12 cellular contexts compared by ENCODE assay signal in the genomic region with DNA sequence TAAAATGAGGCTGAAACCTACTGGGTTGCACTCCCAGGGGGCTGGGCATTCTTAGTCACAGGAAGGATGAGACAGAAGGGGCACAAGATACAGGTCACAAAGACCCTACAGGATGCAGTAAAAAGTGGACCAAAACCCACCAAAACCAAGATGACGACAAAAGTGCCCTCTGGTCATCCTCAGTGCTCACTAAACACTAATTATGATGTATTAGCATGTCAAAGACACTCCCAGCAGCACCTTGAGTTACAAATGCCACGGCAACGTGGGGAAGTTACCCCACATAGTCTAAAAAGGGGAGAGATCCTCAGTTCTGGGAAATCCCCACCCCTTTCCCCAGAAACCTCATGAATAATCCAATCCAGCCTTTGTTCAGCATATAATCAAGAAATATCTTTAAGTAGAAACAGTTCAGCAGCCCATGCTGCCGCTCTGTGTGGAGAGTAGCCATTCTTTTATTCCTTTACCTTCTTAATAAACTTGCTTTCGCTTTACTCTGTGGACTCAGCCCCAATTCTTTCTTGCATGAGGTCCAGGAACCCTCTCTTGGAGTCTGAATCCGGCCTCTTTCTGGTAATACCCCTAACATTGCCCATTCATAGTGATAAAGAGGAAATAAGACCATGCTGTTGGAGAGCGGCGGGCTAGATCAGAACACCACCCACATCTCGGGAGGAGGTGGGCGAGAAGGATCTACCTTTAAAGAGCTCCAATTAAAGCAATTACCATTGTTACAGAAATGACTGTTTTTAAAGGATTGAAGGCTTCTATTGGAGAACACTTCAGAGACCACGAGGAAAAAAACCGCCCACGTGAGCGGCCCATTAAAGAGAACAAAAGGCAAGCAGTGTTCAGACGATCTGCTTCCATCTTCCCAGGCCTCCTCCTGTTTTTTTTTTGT.
DNase-seq lines count a peak whose midpoint lies in the region; ATAC-seq and TF ChIP-seq lines count a peak whose summit lies in the region.
"Had no signal": no experiment of that assay in that cellular context is flagged by ENCODE, and none has a peak within 500 bp of the region (broad histone marks: within the 10 kb centered on the region; RNA-seq: fewer than 3 reads in every experiment).

No MANE protein-coding gene starts in this region.

- H3K27ac Mint-ChIP-seq in natural killer cell treated with Interleukin-12 subunit alpha and Interleukin-12 subunit beta and Interleukin-15 and Interleukin-18, amount 100 ng/mL, for 72 hours: no peak overlapping the region
- no peak overlapping the region for H3K27ac Mint-ChIP-seq in natural killer cell
- peak overlapping the region; percentile 93 for H3K27ac Mint-ChIP-seq in activated naive CD8-positive, alpha-beta T cell treated with anti-CD3 and anti-CD28 coated beads, Interleukin-2, amount 50 U/mL, for 24 hours
- peak overlapping the region; percentile 92 for H3K27ac Mint-ChIP-seq in stimulated activated naive CD8-positive, alpha-beta T cell treated with anti-CD3 and anti-CD28 coated beads, Interleukin-15, Interleukin-2, amounts not matched to agents 100 ng/mL and 50 ng/mL, for 24 hours
- no peak overlapping the region for H3K27ac Mint-ChIP-seq in WTC11

- CTCF ChIA-PET in WTC11 (lab: Charles Lee): no interaction called here

- ATAC-seq in natural killer cell treated with Interleukin-12 subunit alpha and Interleukin-12 subunit beta and Interleukin-15 and Interleukin-18, amount 100 ng/mL, for 72 hours: peak in 1 of 2 donors; percentile 55
- ATAC-seq in natural killer cell (no peak), HG03565 (IDR thresholded peaks at IDR 0.05; ENCODE audit: unreplicated experiment) (peak; percentile 43), WTC11 (no peak)
- peak; percentile 90 for ATAC-seq in activated naive CD8-positive, alpha-beta T cell treated with anti-CD3 and anti-CD28 coated beads, Interleukin-2, amount 50 U/mL, for 24 hours
- ATAC-seq: lower lobe of right lung had no signal

- POLR2A ChIA-PET in WTC11 (lab: Charles Lee): interaction anchor here (0.7 kb wide), 1 partner anchor 1129 kb away, joined by 3 read pairs; no protein-coding TSS in a partner anchor

- H3K27me3 Mint-ChIP-seq in natural killer cell treated with Interleukin-12 subunit alpha and Interleukin-12 subunit beta and Interleukin-15 and Interleukin-18, amount 100 ng/mL, for 72 hours: peaks cover 2 to 7% of the 10 kb centered on the region in 2 donors
- H3K27me3 Mint-ChIP-seq in natural killer cell (ENCODE audit: low read depth in 2 of 2) (peaks cover 0 to 4% of the 10 kb centered on the region in 2 donors), WTC11 (ENCODE audit: low read depth) (peaks cover 2% of the 10 kb centered on the region; the same call in 1 of the 2 replicates)
- no peaks in the 10 kb centered on the region for H3K27me3 Mint-ChIP-seq in activated naive CD8-positive, alpha-beta T cell treated with anti-CD3 and anti-CD28 coated beads, Interleukin-2, amount 50 U/mL, for 24 hours
- H3K27me3 Mint-ChIP-seq in stimulated activated naive CD8-positive, alpha-beta T cell treated with anti-CD3 and anti-CD28 coated beads, Interleukin-15, Interleukin-2, amounts not matched to agents 100 ng/mL and 50 ng/mL, for 24 hours: no peaks in the 10 kb centered on the region

- H3K36me3 Mint-ChIP-seq in natural killer cell treated with Interleukin-12 subunit alpha and Interleukin-12 subunit beta and Interleukin-15 and Interleukin-18, amount 100 ng/mL, for 72 hours: no peaks in the 10 kb centered on the region
- H3K36me3 Mint-ChIP-seq in natural killer cell (no peaks in the 10 kb centered on the region), WTC11 (no peaks in the 10 kb centered on the region)
- H3K36me3 Mint-ChIP-seq in activated naive CD8-positive, alpha-beta T cell treated with anti-CD3 and anti-CD28 coated beads, Interleukin-2, amount 50 U/mL, for 24 hours (ENCODE audit: low read depth): no peaks in the 10 kb centered on the region
- no peaks in the 10 kb centered on the region for H3K36me3 Mint-ChIP-seq in stimulated activated naive CD8-positive, alpha-beta T cell treated with anti-CD3 and anti-CD28 coated beads, Interleukin-15, Interleukin-2, amounts not matched to agents 100 ng/mL and 50 ng/mL, for 24 hours (ENCODE audit: low read depth)
- H3K36me3 Mint-ChIP-seq: CD14-positive monocyte had no signal

- no peaks in the 10 kb centered on the region for H3K4me1 Mint-ChIP-seq in natural killer cell treated with Interleukin-12 subunit alpha and Interleukin-12 subunit beta and Interleukin-15 and Interleukin-18, amount 100 ng/mL, for 72 hours (ENCODE audit: low read depth in 2 of 2)
- H3K4me1 Mint-ChIP-seq in natural killer cell (no peaks in the 10 kb centered on the region), WTC11 (peaks cover 62% of the 10 kb centered on the region)
- peaks cover 37% of the 10 kb centered on the region for H3K4me1 Mint-ChIP-seq in activated naive CD8-positive, alpha-beta T cell treated with anti-CD3 and anti-CD28 coated beads, Interleukin-2, amount 50 U/mL, for 24 hours
- peaks cover 42% of the 10 kb centered on the region for H3K4me1 Mint-ChIP-seq in stimulated activated naive CD8-positive, alpha-beta T cell treated with anti-CD3 and anti-CD28 coated beads, Interleukin-15, Interleukin-2, amounts not matched to agents 100 ng/mL and 50 ng/mL, for 24 hours (ENCODE audit: low read depth)

- TF ChIP-seq CTCF in natural killer cell (IDR thresholded peaks at IDR 0.05) (no peak), WTC11 (IDR thresholded peaks at IDR 0.05) (no peak)

- DNase-seq in natural killer cell treated with Interleukin-12 subunit alpha and Interleukin-12 subunit beta and Interleukin-15 and Interleukin-18, amount 100 ng/mL, for 72 hours (ENCODE audit: low spot score): no peak
- DNase-seq in natural killer cell (no peak), SKM-1 (lab: John Stamatoyannopoulos, UW; ENCODE audit: unreplicated experiment) (no peak), NCI-H82 (lab: John Stamatoyannopoulos, UW) (no peak), WTC11 (ENCODE audit: low spot score) (no peak)
- peak; percentile 47 for DNase-seq in activated naive CD8-positive, alpha-beta T cell treated with anti-CD3 and anti-CD28 coated beads, Interleukin-2, amount 50 U/mL, for 24 hours
- DNase-seq: aorta, lower lobe of right lung, NCI-H2227 treated with DMSO at 0.1 percent for 48 hours had no signal

- intact Hi-C loops in natural killer cell (cut with micrococcal nuclease): no loop called here

- peak overlapping the region; percentile 21 for H3K4me3 Mint-ChIP-seq in natural killer cell treated with Interleukin-12 subunit alpha and Interleukin-12 subunit beta and Interleukin-15 and Interleukin-18, amount 100 ng/mL, for 72 hours
- no peak overlapping the region for H3K4me3 Mint-ChIP-seq in natural killer cell
- H3K4me3 Mint-ChIP-seq in activated naive CD8-positive, alpha-beta T cell treated with anti-CD3 and anti-CD28 coated beads, Interleukin-2, amount 50 U/mL, for 24 hours: peak overlapping the region; percentile 69
- H3K4me3 Mint-ChIP-seq in stimulated activated naive CD8-positive, alpha-beta T cell treated with anti-CD3 and anti-CD28 coated beads, Interleukin-15, Interleukin-2, amounts not matched to agents 100 ng/mL and 50 ng/mL, for 24 hours: peak overlapping the region; percentile 71
- no peak overlapping the region for H3K4me3 Mint-ChIP-seq in WTC11
- H3K4me3 Mint-ChIP-seq: CD14-positive monocyte had no signal

- no peaks in the 10 kb centered on the region for H3K9me3 Mint-ChIP-seq in natural killer cell treated with Interleukin-12 subunit alpha and Interleukin-12 subunit beta and Interleukin-15 and Interleukin-18, amount 100 ng/mL, for 72 hours
- H3K9me3 Mint-ChIP-seq in natural killer cell: no peaks in the 10 kb centered on the region
- no peaks in the 10 kb centered on the region for H3K9me3 Mint-ChIP-seq in activated naive CD8-positive, alpha-beta T cell treated with anti-CD3 and anti-CD28 coated beads, Interleukin-2, amount 50 U/mL, for 24 hours
- no peaks in the 10 kb centered on the region for H3K9me3 Mint-ChIP-seq in stimulated activated naive CD8-positive, alpha-beta T cell treated with anti-CD3 and anti-CD28 coated beads, Interleukin-15, Interleukin-2, amounts not matched to agents 100 ng/mL and 50 ng/mL, for 24 hours
- H3K9me3 Mint-ChIP-seq in WTC11: no peaks in the 10 kb centered on the region
- H3K9me3 Mint-ChIP-seq: CD14-positive monocyte had no signal

TF ChIP-seq in WTC11, 78 proteins besides CTCF, POLR2A, EP300 and RAD21 (continues in another document):
- TF ChIP-seq USF2 (CRISPR knock-in tag; IDR thresholded peaks at IDR 0.05): no peak
- TF ChIP-seq, protein P1, sequence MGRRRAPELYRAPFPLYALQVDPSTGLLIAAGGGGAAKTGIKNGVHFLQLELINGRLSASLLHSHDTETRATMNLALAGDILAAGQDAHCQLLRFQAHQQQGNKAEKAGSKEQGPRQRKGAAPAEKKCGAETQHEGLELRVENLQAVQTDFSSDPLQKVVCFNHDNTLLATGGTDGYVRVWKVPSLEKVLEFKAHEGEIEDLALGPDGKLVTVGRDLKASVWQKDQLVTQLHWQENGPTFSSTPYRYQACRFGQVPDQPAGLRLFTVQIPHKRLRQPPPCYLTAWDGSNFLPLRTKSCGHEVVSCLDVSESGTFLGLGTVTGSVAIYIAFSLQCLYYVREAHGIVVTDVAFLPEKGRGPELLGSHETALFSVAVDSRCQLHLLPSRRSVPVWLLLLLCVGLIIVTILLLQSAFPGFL (CRISPR knock-in tag; IDR thresholded peaks at IDR 0.05; ENCODE audit: borderline replicate concordance): no peak
- no peak for TF ChIP-seq USF1 (CRISPR knock-in tag; IDR thresholded peaks at IDR 0.05)

Comparison
In these comparisons a context has a peak if more than half of its experiments do, and no peak if none do; other contexts are left out.
1. H3K4me3 Mint-ChIP-seq: peak in natural killer cell treated with Interleukin-12 subunit alpha and Interleukin-12 subunit beta and Interleukin-15 and Interleukin-18, amount 100 ng/mL, for 72 hours (single experiment), activated naive CD8-positive, alpha-beta T cell treated with anti-CD3 and anti-CD28 coated beads, Interleukin-2, amount 50 U/mL, for 24 hours (single experiment) and stimulated activated naive CD8-positive, alpha-beta T cell treated with anti-CD3 and anti-CD28 coated beads, Interleukin-15, Interleukin-2, amounts not matched to agents 100 ng/mL and 50 ng/mL, for 24 hours (single experiment); none in natural killer cell (single experiment) and WTC11 (single experiment).
2. ATAC-seq: peak in HG03565 (single experiment) and activated naive CD8-positive, alpha-beta T cell treated with anti-CD3 and anti-CD28 coated beads, Interleukin-2, amount 50 U/mL, for 24 hours (single experiment); none in natural killer cell (0 of 3) and WTC11 (single experiment).
3. H3K27ac Mint-ChIP-seq: peak in activated naive CD8-positive, alpha-beta T cell treated with anti-CD3 and anti-CD28 coated beads, Interleukin-2, amount 50 U/mL, for 24 hours (single experiment) and stimulated activated naive CD8-positive, alpha-beta T cell treated with anti-CD3 and anti-CD28 coated beads, Interleukin-15, Interleukin-2, amounts not matched to agents 100 ng/mL and 50 ng/mL, for 24 hours (single experiment); none in natural killer cell treated with Interleukin-12 subunit alpha and Interleukin-12 subunit beta and Interleukin-15 and Interleukin-18, amount 100 ng/mL, for 72 hours (0 of 2), natural killer cell (0 of 2) and WTC11 (single experiment).